12 cellular contexts compared by ENCODE assay signal in the genomic region with DNA sequence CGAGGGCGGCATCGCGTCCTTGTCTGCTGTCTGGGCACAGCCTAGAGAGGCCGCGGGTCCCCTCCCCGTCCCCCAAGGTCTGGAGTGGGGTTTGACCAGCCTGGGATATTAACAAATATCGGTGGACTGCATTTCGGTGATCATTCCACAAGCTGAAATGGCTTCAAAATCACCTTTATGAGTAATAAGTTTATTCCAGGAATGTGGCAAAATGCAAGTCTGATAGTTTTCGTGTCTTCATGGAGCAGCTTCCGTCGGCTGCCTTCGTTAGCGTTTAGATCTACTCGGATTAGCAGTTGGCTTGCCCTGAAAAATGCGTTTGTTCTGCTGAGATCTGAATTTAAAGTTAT. TPM values are rescaled to one million over a fixed set of nuclear protein-coding genes. Genes with fewer than 3 reads are reported as not detected.
A peak's percentile ranks its signal among the peaks of the same experiment; 100 is the strongest.
DNase-seq lines count a peak whose midpoint lies in the region; ATAC-seq and TF ChIP-seq lines count a peak whose summit lies in the region.
"Had no signal": no experiment of that assay in that cellular context is flagged by ENCODE, and none has a peak within 500 bp of the region (broad histone marks: within the 10 kb centered on the region; RNA-seq: fewer than 3 reads in every experiment).

No MANE protein-coding gene starts in this region.

- H3K4me3 Mint-ChIP-seq in activated CD8-positive, alpha-beta memory T cell treated with anti-CD3 and anti-CD28 coated beads, Interleukin-2, amount 10 ng/mL, durations not matched to agents 7 days and 5 days = peak overlapping the region; percentile 70
- H3K4me3 Mint-ChIP-seq in stimulated activated memory B cell treated with anti-CD40 and anti-IgM and Interleukin-4, amounts not matched to agents 10 μg/mL and 1 μg/mL and 100 μg/mL, for 72 hours = peak overlapping the region; percentile 82

- DNase-seq in activated CD8-positive, alpha-beta memory T cell treated with anti-CD3 and anti-CD28 coated beads, Interleukin-2, amount 10 ng/mL, durations not matched to agents 7 days and 5 days = no peak
- DNase-seq in activated CD8-positive, alpha-beta memory T cell treated with anti-CD3 and anti-CD28 coated beads, Interleukin-2, amount 50 U/mL, for 48 hours = no peak
- no peak for DNase-seq in right cardiac atrium
- DNase-seq in NCI-H1105 treated with DMSO at 0.1 percent for 48 hours (lab: John Stamatoyannopoulos, UW) = no peak
- no peak for DNase-seq in hepatic stellate cell (ENCODE audit: low spot score)
- DNase-seq: dorsolateral prefrontal cortex, NCI-H2227 treated with DMSO at 0.1 percent for 48 hours, uterus had no signal

- CTCF ChIA-PET in activated CD8-positive, alpha-beta memory T cell treated with anti-CD3 and anti-CD28 coated beads, Interleukin-2, amount 10 ng/mL, durations not matched to agents 7 days and 5 days (lab: Charles Lee) = interaction anchor here (0.6 to 4.4 kb wide), 6 partner anchors 19 to 565 kb away, joined by 3 to 37 read pairs (median 4); no protein-coding TSS in a partner anchor

- H3K9me2 ChIP-seq in OCI-LY1 (ENCODE audit: low read depth, low read length) = no peaks in the 10 kb centered on the region

- H2AFZ ChIP-seq in OCI-LY1 (ENCODE audit: low read length) = no peak overlapping the region

- H3K4me3 ChIP-seq in OCI-LY1 (ENCODE audit: low read depth, low read length, poor library complexity, severe bottlenecking) = no peak overlapping the region
- peak overlapping the region; percentile 49 for H3K4me3 ChIP-seq in right cardiac atrium (ENCODE audit: low read length)

- peaks cover 51% of the 10 kb centered on the region for H3K27me3 Mint-ChIP-seq in activated CD8-positive, alpha-beta memory T cell treated with anti-CD3 and anti-CD28 coated beads, Interleukin-2, amount 10 ng/mL, durations not matched to agents 7 days and 5 days
- H3K27me3 Mint-ChIP-seq in stimulated activated memory B cell treated with anti-CD40 and anti-IgM and Interleukin-4, amounts not matched to agents 10 μg/mL and 1 μg/mL and 100 μg/mL, for 72 hours = peaks cover 16% of the 10 kb centered on the region

- H3K79me2 ChIP-seq in OCI-LY1 (ENCODE audit: insufficient read depth, low read length) = no peaks in the 10 kb centered on the region

- no peaks in the 10 kb centered on the region for H3K36me3 Mint-ChIP-seq in activated CD8-positive, alpha-beta memory T cell treated with anti-CD3 and anti-CD28 coated beads, Interleukin-2, amount 10 ng/mL, durations not matched to agents 7 days and 5 days
- H3K36me3 Mint-ChIP-seq in stimulated activated memory B cell treated with anti-CD40 and anti-IgM and Interleukin-4, amounts not matched to agents 10 μg/mL and 1 μg/mL and 100 μg/mL, for 72 hours = no peaks in the 10 kb centered on the region

- no peaks in the 10 kb centered on the region for H3K9me3 Mint-ChIP-seq in activated CD8-positive, alpha-beta memory T cell treated with anti-CD3 and anti-CD28 coated beads, Interleukin-2, amount 10 ng/mL, durations not matched to agents 7 days and 5 days (ENCODE audit: low read depth)
- H3K9me3 Mint-ChIP-seq in stimulated activated memory B cell treated with anti-CD40 and anti-IgM and Interleukin-4, amounts not matched to agents 10 μg/mL and 1 μg/mL and 100 μg/mL, for 72 hours = no peaks in the 10 kb centered on the region

- H3K27ac Mint-ChIP-seq in activated CD8-positive, alpha-beta memory T cell treated with anti-CD3 and anti-CD28 coated beads, Interleukin-2, amount 10 ng/mL, durations not matched to agents 7 days and 5 days = no peak overlapping the region
- peak overlapping the region; percentile 75 for H3K27ac Mint-ChIP-seq in stimulated activated memory B cell treated with anti-CD40 and anti-IgM and Interleukin-4, amounts not matched to agents 10 μg/mL and 1 μg/mL and 100 μg/mL, for 72 hours

- no peaks in the 10 kb centered on the region; the same call in 1 of the 2 replicates for H3K27me3 ChIP-seq in OCI-LY1 (ENCODE audit: insufficient read depth, low read length)
- H3K27me3 ChIP-seq in right cardiac atrium (ENCODE audit: control insufficient read depth, insufficient read depth) = no peaks in the 10 kb centered on the region

- H3K9me3 ChIP-seq in OCI-LY1 (ENCODE audit: low read length) (no peaks in the 10 kb centered on the region), right cardiac atrium (ENCODE audit: control insufficient read depth, low read length) (no peaks in the 10 kb centered on the region)
- H3K9me3 ChIP-seq: prostate gland, uterus had no signal

- peak overlapping the region; percentile 61; the same call in 1 of the 2 replicates for H3K4me2 ChIP-seq in OCI-LY1 (ENCODE audit: low read length)

- H3K4me1 Mint-ChIP-seq in activated CD8-positive, alpha-beta memory T cell treated with anti-CD3 and anti-CD28 coated beads, Interleukin-2, amount 10 ng/mL, durations not matched to agents 7 days and 5 days = peaks cover 21% of the 10 kb centered on the region
- H3K4me1 Mint-ChIP-seq in stimulated activated memory B cell treated with anti-CD40 and anti-IgM and Interleukin-4, amounts not matched to agents 10 μg/mL and 1 μg/mL and 100 μg/mL, for 72 hours = peaks cover 22% of the 10 kb centered on the region

- no peaks in the 10 kb centered on the region for H3K36me3 ChIP-seq in OCI-LY1 (ENCODE audit: insufficient read depth, low read length)
- H3K36me3 ChIP-seq: prostate gland, uterus had no signal

- no peak overlapping the region for H3K9ac ChIP-seq in OCI-LY1 (ENCODE audit: low read length)

- no peaks in the 10 kb centered on the region for H4K20me1 ChIP-seq in OCI-LY1 (ENCODE audit: insufficient read depth, low read length)

- WGBS in right cardiac atrium = 41% methylated on average over 16 of the region's 16 CpGs

- H3F3A ChIP-seq in OCI-LY1 (ENCODE audit: insufficient read depth, low read length) = no peaks in the 10 kb centered on the region

- TF ChIP-seq CTCF in OCI-LY1 (IDR thresholded peaks at IDR 0.05; ENCODE audit: low read length) = no peak

- H3K27ac ChIP-seq in OCI-LY1 (ENCODE audit: low read depth, low read length, poor library complexity, severe bottlenecking) (no peak overlapping the region), right cardiac atrium (ENCODE audit: low read length) (peak overlapping the region; percentile 50)
- H3K27ac ChIP-seq: dorsolateral prefrontal cortex, prostate gland, uterus had no signal

- H3K4me1 ChIP-seq in OCI-LY1 (ENCODE audit: insufficient read depth, low read length, severe bottlenecking) = peaks cover 11% of the 10 kb centered on the region
- H3K4me1 ChIP-seq in right cardiac atrium (ENCODE audit: control insufficient read depth, insufficient read depth, low read length) = no peaks in the 10 kb centered on the region
- H3K4me1 ChIP-seq: prostate gland had no signal

- intact Hi-C loops in right cardiac atrium (cut with DNase I) = loop anchor here in 2 of 4 donors (5.0 to 10.0 kb wide), 2 partner anchors 35 to 107 kb away; no protein-coding TSS in a partner anchor

- no peak for ATAC-seq in activated CD8-positive, alpha-beta memory T cell treated with anti-CD3 and anti-CD28 coated beads, Interleukin-2, amount 10 ng/mL, durations not matched to agents 7 days and 5 days
- ATAC-seq in right cardiac atrium (no peak), esophagus mucosa (no peak)
- ATAC-seq in stimulated activated memory B cell treated with anti-CD40 and anti-IgM and Interleukin-4, amounts not matched to agents 10 μg/mL and 1 μg/mL and 100 μg/mL, for 72 hours = no peak

RNA-seq across cellular contexts. Expression of a gene that starts 1.1 kb away (rescaled TPM):
- total RNA-seq in activated CD8-positive, alpha-beta memory T cell treated with anti-CD3 and anti-CD28 coated beads, Interleukin-2, amount 10 ng/mL, durations not matched to agents 7 days and 5 days = under 1 TPM; 0.75 to 0.76 TPM
- 10 to 100 TPM in 1 of 4 donors, 1 to 10 TPM in 3; 5.0 to 11.0 (median 8.5) TPM for total RNA-seq in right cardiac atrium
- 5.7 TPM for polyA plus RNA-seq in right cardiac atrium
- 1.5 TPM for total RNA-seq in esophagus mucosa

RNA-seq across cellular contexts. Expression of a gene that starts 30.8 kb away (rescaled TPM):
- 1 to 10 TPM; 4.0 to 8.7 TPM for total RNA-seq in activated CD8-positive, alpha-beta memory T cell treated with anti-CD3 and anti-CD28 coated beads, Interleukin-2, amount 10 ng/mL, durations not matched to agents 7 days and 5 days
- under 1 TPM in 1 of 4 donors, not detected in 3; 0.09 TPM for total RNA-seq in right cardiac atrium
- 0.20 TPM for polyA plus RNA-seq in right cardiac atrium
- total RNA-seq in esophagus mucosa = 1,565 TPM

Comparison
In these comparisons a context has a peak if more than half of its experiments do, and no peak if none do; other contexts are left out.
1. RNA of a gene that starts 30.8 kb away (total RNA-seq): 1,565 TPM in esophagus mucosa (single experiment); 4.0 to 8.7 TPM in activated CD8-positive, alpha-beta memory T cell treated with anti-CD3 and anti-CD28 coated beads, Interleukin-2, amount 10 ng/mL, durations not matched to agents 7 days and 5 days and 0.09 TPM in right cardiac atrium; every median in the first group is over 100 times any median in the second.